In genomic region chr5:140165921-140166270, GRCh38 we compare ENCODE assay signal across 21 cellular contexts.
"Had no signal": no experiment of that assay in that cellular context is flagged by ENCODE, and none has a peak within 500 bp of the region (broad histone marks: within the 10 kb centered on the region; RNA-seq: fewer than 3 reads in every experiment).

No MANE protein-coding gene starts in this region.

- DNase-seq: activated B cell treated with CpG ODN at 0.5 μM for 24 hours; activated CD4-positive, alpha-beta T cell treated with anti-CD3 and anti-CD28 coated beads for 36 hours; activated CD4-positive, alpha-beta T cell treated with anti-CD3 and anti-CD28 coated beads, Interleukin-2, amount 50 U/mL, for 4 hours; activated CD8-positive, alpha-beta memory T cell treated with anti-CD3 and anti-CD28 coated beads, Interleukin-2, amount 50 U/mL, for 48 hours; activated naive CD4-positive, alpha-beta T cell; activated T-cell treated with anti-CD3 and anti-CD28 coated beads, Interleukin-2, amount 50 U/mL, for 4 hours; cerebellar nuclear complex; effector CD8-positive, alpha-beta T cell; glutamatergic neuron; hippocampal formation; natural killer cell; stimulated activated CD4-positive, alpha-beta T cell treated with anti-CD3 and anti-CD28 coated beads, Interleukin-12 subunit alpha, Interleukin-12 subunit beta, amount 100 ng/mL, for 4 hours; stimulated activated naive CD8-positive, alpha-beta T cell treated with anti-CD3 and anti-CD28 coated beads, Interleukin-15, amount 100 ng/mL, for 72 hours; T1000 had no signal

- H3K27ac ChIP-seq: breast epithelium, neutrophil, parathyroid adenoma, suprapubic skin, vagina had no signal

- H3K27me3 ChIP-seq: adrenal gland, breast epithelium, suprapubic skin, tibial nerve, vagina had no signal

- ATAC-seq: activated CD4-positive, alpha-beta T cell treated with anti-CD3 and anti-CD28 coated beads for 36 hours; activated T-cell treated with anti-CD3 and anti-CD28 coated beads, Interleukin-2, amount 50 U/mL, for 4 hours; natural killer cell; stimulated activated naive CD8-positive, alpha-beta T cell treated with anti-CD3 and anti-CD28 coated beads, Interleukin-15, amount 100 ng/mL, for 72 hours had no signal

- H3K4me3 ChIP-seq: adrenal gland, breast epithelium, suprapubic skin, tibial nerve, vagina had no signal

- H3K36me3 ChIP-seq: adrenal gland, breast epithelium, neutrophil, suprapubic skin, tibial nerve, vagina had no signal

- H3K9ac ChIP-seq: parathyroid adenoma had no signal

- H3K9me3 ChIP-seq: adrenal gland, breast epithelium, neutrophil, suprapubic skin, tibial nerve, vagina had no signal

- H3K4me1 ChIP-seq: breast epithelium, vagina had no signal
